In genomic region chr3:43388909-43389308, GRCh38 we compare ENCODE assay signal across 12 cellular contexts.
DNase-seq lines count a peak whose midpoint lies in the region; ATAC-seq and TF ChIP-seq lines count a peak whose summit lies in the region.
"Had no signal": no experiment of that assay in that cellular context is flagged by ENCODE, and none has a peak within 500 bp of the region (broad histone marks: within the 10 kb centered on the region; RNA-seq: fewer than 3 reads in every experiment).

No MANE protein-coding gene starts in this region.

- ATAC-seq in right lobe of liver (peak; percentile 2 to 36 (median 8)), HG02763 (IDR thresholded peaks at IDR 0.05; ENCODE audit: unreplicated experiment) (no peak)

- intact Hi-C loops in adrenal gland (cut with DNase I) = no loop called here
- intact Hi-C loops in right lobe of liver (cut with DNase I) = no loop called here

- H3K9me3 ChIP-seq in adrenal gland (replicated peaks in 1 of 3) = no peaks in the 10 kb centered on the region
- H3K9me3 ChIP-seq in right lobe of liver = no peaks in the 10 kb centered on the region
- H3K9me3 ChIP-seq in tibial nerve = peaks cover 0 to 11% (median 0%) of the 10 kb centered on the region in 4 donors

- H3K4me3 ChIP-seq in adrenal gland (no peak overlapping the region), right lobe of liver (peak overlapping the region in 1 of 3 donors; percentile 1), tibial nerve (no peak overlapping the region)

- H3K36me3 ChIP-seq in adrenal gland (replicated peaks in 1 of 2) (no peaks in the 10 kb centered on the region), right lobe of liver (no peaks in the 10 kb centered on the region), tibial nerve (no peaks in the 10 kb centered on the region)

- H3K9me3 Mint-ChIP-seq in activated naive CD4-positive, alpha-beta T cell treated with anti-CD3 and anti-CD28 coated beads, Interleukin-2, amount 50 U/mL, for 24 hours = no peaks in the 10 kb centered on the region

- peak overlapping the region; percentile 59 for H3K4me3 Mint-ChIP-seq in activated naive CD4-positive, alpha-beta T cell treated with anti-CD3 and anti-CD28 coated beads, Interleukin-2, amount 50 U/mL, for 24 hours
- H3K4me3 Mint-ChIP-seq: neural crest cell had no signal

- H3K4me1 ChIP-seq in adrenal gland (replicated peaks in 1 of 2) (peaks cover 0 to 16% of the 10 kb centered on the region in 2 donors), right lobe of liver (peaks cover 0 to 26% (median 11%) of the 10 kb centered on the region in 4 donors), tibial nerve (peaks cover 0 to 30% (median 10%) of the 10 kb centered on the region in 4 donors)

- peaks cover 5% of the 10 kb centered on the region for H3K36me3 Mint-ChIP-seq in activated naive CD4-positive, alpha-beta T cell treated with anti-CD3 and anti-CD28 coated beads, Interleukin-2, amount 50 U/mL, for 24 hours

- no peaks in the 10 kb centered on the region for H3K27me3 Mint-ChIP-seq in activated naive CD4-positive, alpha-beta T cell treated with anti-CD3 and anti-CD28 coated beads, Interleukin-2, amount 50 U/mL, for 24 hours

- H3K27ac Mint-ChIP-seq in activated naive CD4-positive, alpha-beta T cell treated with anti-CD3 and anti-CD28 coated beads, Interleukin-2, amount 50 U/mL, for 24 hours = peak overlapping the region; percentile 79

- TF ChIP-seq POLR2A in adrenal gland (IDR thresholded peaks at IDR 0.05) (no peak), right lobe of liver (IDR thresholded peaks at IDR 0.05) (no peak), tibial nerve (IDR thresholded peaks at IDR 0.05) (no peak)

- H3K4me1 Mint-ChIP-seq in activated naive CD4-positive, alpha-beta T cell treated with anti-CD3 and anti-CD28 coated beads, Interleukin-2, amount 50 U/mL, for 24 hours = peaks cover 82% of the 10 kb centered on the region
- H3K4me1 Mint-ChIP-seq: neural crest cell had no signal

- TF ChIP-seq EP300 in tibial nerve (IDR thresholded peaks at IDR 0.05) = no peak

- no peak for TF ChIP-seq CTCF in adrenal gland (IDR thresholded peaks at IDR 0.05)
- no peak for TF ChIP-seq CTCF in right lobe of liver (IDR thresholded peaks at IDR 0.05)
- no peak for TF ChIP-seq CTCF in tibial nerve (IDR thresholded peaks at IDR 0.05)

- DNase-seq in activated naive CD4-positive, alpha-beta T cell treated with Interleukin-2 at 50 U/mL for 16 hours = no peak
- DNase-seq in adrenal gland = no peak
- DNase-seq in right lobe of liver = no peak
- DNase-seq in tibial nerve (ENCODE audit: low spot score in 2 of 2) = no peak
- no peak for DNase-seq in NCI-H2171 (lab: John Stamatoyannopoulos, UW)
- no peak for DNase-seq in COR-L47 (lab: John Stamatoyannopoulos, UW)
- DNase-seq: amniotic stem cell, NCI-H1048, NCI-H526 had no signal

- H3K27ac ChIP-seq in adrenal gland (peak overlapping the region in 4 of 5 donors; percentile 3 to 92 (median 44)), right lobe of liver (peak overlapping the region; percentile 52 to 78 (median 67)), tibial nerve (peak overlapping the region in 3 of 4 donors; percentile 72 to 79 (median 77))

- H3K27me3 ChIP-seq in adrenal gland (no peaks in the 10 kb centered on the region), right lobe of liver (no peaks in the 10 kb centered on the region), tibial nerve (no peaks in the 10 kb centered on the region)
